In the genomic region with DNA sequence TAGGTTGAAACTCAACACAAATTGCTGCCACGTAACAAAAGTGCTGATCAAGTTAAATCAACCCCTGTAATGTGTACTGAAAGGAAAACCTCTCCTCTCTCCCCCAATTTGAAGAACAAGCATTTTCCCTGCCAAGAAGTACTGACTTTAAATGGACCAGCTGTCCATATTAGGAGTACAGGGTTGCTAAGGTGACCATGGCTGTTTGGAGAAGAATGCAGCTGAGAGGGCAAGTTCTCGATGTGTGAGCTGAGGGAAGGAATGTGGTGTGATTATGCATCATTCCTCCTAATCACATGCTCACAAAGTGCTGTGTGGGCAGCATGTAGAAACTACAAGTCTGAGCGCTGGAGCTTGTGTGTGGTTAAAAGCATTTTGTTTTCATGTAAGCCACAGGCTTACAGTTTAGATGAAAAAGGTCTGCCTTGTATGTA, we compare ENCODE assay signal across 9 cellular contexts. TPM values are rescaled to one million over a fixed set of nuclear protein-coding genes. Genes with fewer than 3 reads are reported as not detected.
DNase-seq lines count a peak whose midpoint lies in the region; ATAC-seq, FAIRE-seq and TF ChIP-seq lines count a peak whose summit lies in the region.
"Had no signal": no experiment of that assay in that cellular context is flagged by ENCODE, and none has a peak within 500 bp of the region (broad histone marks: within the 10 kb centered on the region; RNA-seq: fewer than 3 reads in every experiment).

No MANE protein-coding gene starts in this region.

- no peak overlapping the region for H2BK15ac ChIP-seq in H1 (ENCODE audit: low read length)

- H3K27ac Mint-ChIP-seq in stimulated activated naive CD8-positive, alpha-beta T cell treated with anti-CD3 and anti-CD28 coated beads, Interleukin-15, amount 100 ng/mL, for 72 hours, result peak overlapping the region in 1 of 2 donors; percentile 8
- H3K27ac Mint-ChIP-seq: IgD-negative memory B cell had no signal

- H3K4me3 Mint-ChIP-seq in stimulated activated naive CD8-positive, alpha-beta T cell treated with anti-CD3 and anti-CD28 coated beads, Interleukin-15, amount 100 ng/mL, for 72 hours, result peak overlapping the region; percentile 10 to 36
- H3K4me3 Mint-ChIP-seq: IgD-negative memory B cell had no signal

- TF ChIP-seq EP300 in H1 (IDR thresholded peaks at IDR 0.05; ENCODE audit: borderline replicate concordance in 1 of 2, low read depth in 2 of 2, low read length in 2 of 2), result peak in 1 of 2 experiments; percentile 78; a peak in 1 of 3 replicates

- H3K4me1 ChIP-seq in SJSA1 (replicated peaks), result peaks cover 15% of the 10 kb centered on the region
- peaks cover 0 to 9% (median 1%) of the 10 kb centered on the region in 4 experiments; a peak in 3 of 7 replicates for H3K4me1 ChIP-seq in H1 (replicated peaks in 1 of 4; ENCODE audit: control insufficient read depth in 3 of 4, insufficient read depth in 4 of 4, low read length in 3 of 4)

- H4K91ac ChIP-seq in H1 (replicated peaks; ENCODE audit: insufficient read length, low read length), result no peak overlapping the region

- H2BK120ac ChIP-seq in H1 (replicated peaks; ENCODE audit: low read depth, low read length), result no peak overlapping the region

- H2BK12ac ChIP-seq in H1 (ENCODE audit: low read depth, low read length), result no peak overlapping the region

- H3K9me3 ChIP-seq in SJSA1 (replicated peaks), result no peaks in the 10 kb centered on the region
- H3K9me3 ChIP-seq in H1 (ENCODE audit: insufficient read depth in 2 of 2, low read depth in 1 of 2, low read length in 1 of 2), result no peaks in the 10 kb centered on the region
- H3K9me3 ChIP-seq in WERI-Rb-1 (ENCODE audit: severe bottlenecking), result no peaks in the 10 kb centered on the region

- H3K14ac ChIP-seq in H1 (ENCODE audit: insufficient read length), result no peak overlapping the region

- WGBS in H1 (ENCODE audit: extremely low coverage in 1 of 2, insufficient coverage in 1 of 2, insufficient read length in 1 of 2, insufficient replicate concordance in 2 of 2, low coverage in 1 of 2, low lambda C conversion rate in 2 of 2, missing lambda C conversion rate in 1 of 2), 2 experiments, result 55% methylated on average over 3 of the region's 3 CpGs; no CpG with 5 or more reads in 1 of the 2 experiments

- no peak overlapping the region for H2BK5ac ChIP-seq in H1 (ENCODE audit: low read depth, low read length)

- peaks cover 0 to 41% of the 10 kb centered on the region in 2 experiments; a peak in 3 of 4 replicates for H3K79me2 ChIP-seq in H1 (ENCODE audit: control insufficient read depth in 1 of 2, insufficient read depth in 2 of 2, low read length in 2 of 2)

- H3K27ac ChIP-seq in SJSA1 (peak overlapping the region; percentile 63), H1 (ENCODE audit: low read depth, low read length) (peak overlapping the region; percentile 41; the same call in 1 of the 2 replicates), WERI-Rb-1 (no peak overlapping the region)

- H3K4ac ChIP-seq in H1 (replicated peaks; ENCODE audit: insufficient read length, low read depth, low read length), result no peak overlapping the region

- no peak overlapping the region for H4K8ac ChIP-seq in H1 (ENCODE audit: extremely low read depth, insufficient read depth, low read length)

- H3K27me3 Mint-ChIP-seq in stimulated activated naive CD8-positive, alpha-beta T cell treated with anti-CD3 and anti-CD28 coated beads, Interleukin-15, amount 100 ng/mL, for 72 hours, result no peaks in the 10 kb centered on the region
- H3K27me3 Mint-ChIP-seq: IgD-negative memory B cell had no signal

- no peak for TF ChIP-seq CTCF in AG10803 (conservative IDR thresholded peaks at IDR 0.05; ENCODE audit: low read length)
- no peak for TF ChIP-seq CTCF in H1 (IDR thresholded peaks at IDR 0.05; ENCODE audit: control extremely low read depth in 1 of 3, insufficient read depth in 1 of 3, low read depth in 1 of 3, low read length in 3 of 3)
- no peak for TF ChIP-seq CTCF in WERI-Rb-1 (IDR thresholded peaks at IDR 0.05; ENCODE audit: low read depth, low read length)

- H3K18ac ChIP-seq in H1 (ENCODE audit: extremely low read depth, low read length), result no peak overlapping the region

- TF ChIP-seq POLR2A in H1 (IDR thresholded peaks at IDR 0.05; ENCODE audit: control extremely low read depth in 1 of 2, low read depth in 2 of 2, low read length in 2 of 2), result peak in 1 of 2 experiments; percentile 61; a peak in 2 of 3 replicates

- H3K9ac ChIP-seq in H1 (replicated peaks in 1 of 4; ENCODE audit: extremely low read depth in 1 of 4, low read depth in 3 of 4, low read length in 3 of 4), result no peak overlapping the region; a peak in 1 of 7 replicates

- no peak overlapping the region for H4K5ac ChIP-seq in H1 (ENCODE audit: insufficient read length, low read depth, low read length)

- CTCF ChIA-PET in H1 (lab: Charles Lee; ENCODE audit: partially characterized antibody), result interaction anchor here (0.9 to 1.2 kb wide), 2 partner anchors 32 to 37 kb away, joined by 3 read pairs; no protein-coding TSS in a partner anchor

- no peak overlapping the region for H3K56ac ChIP-seq in H1 (replicated peaks; ENCODE audit: insufficient read length, low read depth, low read length)

- no peak overlapping the region for H3K23ac ChIP-seq in H1 (ENCODE audit: insufficient read length)

- H3K4me3 ChIP-seq in AG10803 (ENCODE audit: low read length) (peak overlapping the region; percentile 7; the same call in 1 of the 2 replicates), SJSA1 (no peak overlapping the region), H1 (ENCODE audit: extremely low read depth in 1 of 4, insufficient read depth in 2 of 4, low read depth in 3 of 4, low read length in 4 of 4) (no peak overlapping the region), WERI-Rb-1 (ENCODE audit: low read depth, low read length) (no peak overlapping the region)

- no peak overlapping the region for H2BK20ac ChIP-seq in H1 (ENCODE audit: low read length)

- H3K4me1 Mint-ChIP-seq in stimulated activated naive CD8-positive, alpha-beta T cell treated with anti-CD3 and anti-CD28 coated beads, Interleukin-15, amount 100 ng/mL, for 72 hours, result peaks cover 23% of the 10 kb centered on the region

- H3K23me2 ChIP-seq in H1 (ENCODE audit: low read depth, low read length), result no peaks in the 10 kb centered on the region

- peaks cover 4% of the 10 kb centered on the region; the same call in 1 of the 2 replicates for H3K36me3 ChIP-seq in SJSA1
- peaks cover 0 to 3% (median 0%) of the 10 kb centered on the region in 4 experiments; a peak in 1 of 8 replicates for H3K36me3 ChIP-seq in H1 (ENCODE audit: control insufficient read depth in 2 of 4, insufficient read depth in 4 of 4, low read length in 3 of 4)
- peaks cover 7% of the 10 kb centered on the region for H3K36me3 ChIP-seq in WERI-Rb-1

- peak; percentile 98 for FAIRE-seq in H1 (lab: Jason Lieb, UNC)

- no peak overlapping the region for H2AFZ ChIP-seq in H1 (ENCODE audit: low read length)

- no peaks in the 10 kb centered on the region for H3K9me3 Mint-ChIP-seq in stimulated activated naive CD8-positive, alpha-beta T cell treated with anti-CD3 and anti-CD28 coated beads, Interleukin-15, amount 100 ng/mL, for 72 hours
- H3K9me3 Mint-ChIP-seq: IgD-negative memory B cell had no signal

- DNase-seq in AG10803 (ENCODE audit: low read depth) (peak; percentile 99), SJSA1 (ENCODE audit: low read depth in 1 of 2, low spot score in 2 of 2) (peak; percentile 86 to 88), H1 (ENCODE audit: low read depth in 1 of 2, low spot score in 2 of 2) (peak in 1 of 2 experiments; percentile 36), lung microvascular endothelial cell (ENCODE audit: low read depth in 2 of 2) (peak; percentile 84 to 94), WERI-Rb-1 (no peak)
- peak; percentile 32 to 62 for DNase-seq in stimulated activated naive CD8-positive, alpha-beta T cell treated with anti-CD3 and anti-CD28 coated beads, Interleukin-15, amount 100 ng/mL, for 72 hours

- H3K27me3 ChIP-seq in SJSA1 (replicated peaks) (no peaks in the 10 kb centered on the region), H1 (replicated peaks in 1 of 4; ENCODE audit: control insufficient read depth in 3 of 4, extremely low read depth in 1 of 4, insufficient read depth in 3 of 4, low read length in 3 of 4) (no peaks in the 10 kb centered on the region), WERI-Rb-1 (ENCODE audit: insufficient read depth, low read depth, severe bottlenecking) (no peaks in the 10 kb centered on the region)

- POLR2A ChIA-PET in H1 (lab: Charles Lee; ENCODE audit: partially characterized antibody), result interaction anchor here (0.6 to 1.0 kb wide), 2 partner anchors 14 to 51 kb away, joined by 3 to 5 read pairs; partner anchors contain the start of gene CCT2

- H3K4me2 ChIP-seq in H1 (ENCODE audit: insufficient read depth in 1 of 2, low read depth in 2 of 2, low read length in 2 of 2), result peak overlapping the region; percentile 14 to 36; a peak in 2 of 4 replicates

- peak in 1 of 2 experiments; percentile 4; a peak in 1 of 4 replicates for TF ChIP-seq RAD21 in H1 (IDR thresholded peaks at IDR 0.05 in 1 of 2, conservative IDR thresholded peaks at IDR 0.05 in 1 of 2; ENCODE audit: low read depth in 2 of 2, low read length in 2 of 2)

- H2AK5ac ChIP-seq in H1 (ENCODE audit: low read depth, low read length), result no peak overlapping the region

- no peaks in the 10 kb centered on the region for H3K79me1 ChIP-seq in H1 (ENCODE audit: low read depth, low read length)

- peak; percentile 96 for ATAC-seq in GM18868 (IDR thresholded peaks at IDR 0.05; ENCODE audit: unreplicated experiment)
- peak; percentile 72 for ATAC-seq in HG03196 (IDR thresholded peaks at IDR 0.05; ENCODE audit: unreplicated experiment)
- peak; percentile 100 for ATAC-seq in stimulated activated naive CD8-positive, alpha-beta T cell treated with anti-CD3 and anti-CD28 coated beads, Interleukin-15, amount 100 ng/mL, for 72 hours

- H4K20me1 ChIP-seq in H1 (replicated peaks in 1 of 2; ENCODE audit: control insufficient read depth in 1 of 2, insufficient read depth in 2 of 2, low read length in 2 of 2), result peaks cover 2% of the 10 kb centered on the region in 2 experiments

TF ChIP-seq in H1, 55 proteins besides CTCF, POLR2A, EP300 and RAD21 (continues in another document):
- TF ChIP-seq CHD1 (IDR thresholded peaks at IDR 0.05; ENCODE audit: low read depth, low read length), result no peak
- no peak for TF ChIP-seq SUZ12 (IDR thresholded peaks at IDR 0.05; ENCODE audit: low read length)
- TF ChIP-seq BCL11A (IDR thresholded peaks at IDR 0.05; ENCODE audit: low read depth in 2 of 2, low read length in 2 of 2), result no peak
- TF ChIP-seq CHD2 (IDR thresholded peaks at IDR 0.05; ENCODE audit: low read length), result peak; percentile 35; the same call in 1 of the 2 replicates

RNA-seq across cellular contexts. Expression of gene CCT2, which starts 50.9 kb away (rescaled TPM):
- total RNA-seq in SJSA1 (2014; rRNA removed; shearing (Covaris generic)), result 365 and 382 TPM in 2 replicates
- total RNA-seq in H1 (2021; fragmentation: NEBNext Ultra II Directional; extraction: Animal tissue kit (Norgen Biotek cat#: 25700)), result 409 and 419 TPM in 2 replicates
- 153 and 244 TPM in 2 replicates for polyA plus RNA-seq in H1 (2011; rRNA removed)
- 245 TPM for polyA plus RNA-seq in H1 (2011; cell fraction: cytosol; rRNA removed)
- 196 TPM for polyA plus RNA-seq in H1 (2011; cell fraction: nucleus; rRNA removed)
- polyA plus RNA-seq in H1 (2012, experiment 1 of 2), result 288 to 418 TPM (median 317 TPM) in 4 replicates
- polyA plus RNA-seq in H1 (2012, experiment 2 of 2), result 43.3 TPM
- 334 TPM for polyA plus RNA-seq in H1 (2013, experiment 1 of 2)
- 330 TPM for polyA plus RNA-seq in H1 (2013, experiment 2 of 2)
- 462 and 568 TPM in 2 replicates for polyA minus RNA-seq in H1 (2011; rRNA and poly(A)+ RNA removed)
- 217 TPM for polyA minus RNA-seq in H1 (2011; cell fraction: cytosol; rRNA and poly(A)+ RNA removed)
- 222 TPM for polyA minus RNA-seq in H1 (2011; cell fraction: nucleus; rRNA and poly(A)+ RNA removed)
- 188 and 195 TPM in 2 replicates for total RNA-seq in lung microvascular endothelial cell
